ENCODE assay signal across 15 cellular contexts in the genomic region with DNA sequence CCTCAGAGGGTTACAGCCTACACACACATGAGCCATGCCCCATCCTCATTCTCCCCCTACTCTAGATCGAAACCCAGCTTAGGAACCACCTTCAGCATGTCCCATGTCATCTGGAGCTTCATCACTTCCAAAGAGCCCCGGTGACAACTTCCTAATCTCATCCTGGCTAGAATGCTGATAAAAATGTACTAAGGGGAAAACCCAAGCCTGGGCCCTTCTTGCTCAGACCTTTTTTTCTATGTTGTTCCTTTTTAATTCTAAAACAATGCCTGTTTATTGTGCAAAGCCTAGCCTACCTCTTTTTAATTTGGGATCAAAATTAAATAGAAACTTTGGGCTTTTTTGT. TPM values are rescaled to one million over a fixed set of nuclear protein-coding genes. Genes with fewer than 3 reads are reported as not detected.
A peak's percentile ranks its signal among the peaks of the same experiment; 100 is the strongest.
DNase-seq lines count a peak whose midpoint lies in the region; ATAC-seq and TF ChIP-seq lines count a peak whose summit lies in the region.
"Had no signal": no experiment of that assay in that cellular context is flagged by ENCODE, and none has a peak within 500 bp of the region (broad histone marks: within the 10 kb centered on the region; RNA-seq: fewer than 3 reads in every experiment).

No MANE protein-coding gene starts in this region.

- H3K9me3 ChIP-seq in trophoblast cell (ENCODE audit: insufficient read depth, low read depth, low read length) (no peaks in the 10 kb centered on the region), Karpas-422 (ENCODE audit: low read length) (no peaks in the 10 kb centered on the region)
- H3K9me3 ChIP-seq: gastrocnemius medialis, left lung had no signal

- H3K23ac ChIP-seq in trophoblast cell (ENCODE audit: low read length): no peak overlapping the region

- no peak overlapping the region for H2BK120ac ChIP-seq in trophoblast cell (ENCODE audit: insufficient read depth, low read length, poor library complexity)

- H3K18ac ChIP-seq in trophoblast cell (ENCODE audit: low read length): no peak overlapping the region

- H3K27me3 ChIP-seq in trophoblast cell (ENCODE audit: insufficient read depth, low read length) (no peaks in the 10 kb centered on the region), Karpas-422 (ENCODE audit: low read length) (no peaks in the 10 kb centered on the region; the same call in 1 of the 2 replicates)
- H3K27me3 ChIP-seq: gastrocnemius medialis, left lung had no signal

- H3K4me2 ChIP-seq in trophoblast cell (ENCODE audit: low read length): no peak overlapping the region
- no peak overlapping the region for H3K4me2 ChIP-seq in Karpas-422 (ENCODE audit: low read depth, low read length, poor library complexity, severe bottlenecking)

- H3K4me3 ChIP-seq in trophoblast cell (ENCODE audit: low read depth, low read length) (no peak overlapping the region), Karpas-422 (ENCODE audit: low read length) (no peak overlapping the region)
- H3K4me3 ChIP-seq: coronary artery, gastrocnemius medialis, left lung had no signal

- H2BK5ac ChIP-seq in trophoblast cell (ENCODE audit: low read depth, low read length, poor library complexity): no peak overlapping the region

- no peaks in the 10 kb centered on the region for H3K9me2 ChIP-seq in Karpas-422 (replicated peaks; ENCODE audit: insufficient read depth, low read length)

- peak; percentile 8 for DNase-seq in Daoy (ENCODE audit: low read depth)
- no peak for DNase-seq in chondrocyte (ENCODE audit: low spot score)
- peak in 1 of 2 donors; percentile 13 for DNase-seq in trophoblast cell
- no peak for DNase-seq in islet precursor cell
- DNase-seq in NCI-H1417 (lab: John Stamatoyannopoulos, UW): no peak
- no peak for DNase-seq in Karpas-422
- DNase-seq: activated CD4-positive, CD25-positive, alpha-beta regulatory T cell; activated gamma-delta T cell treated with Interleukin-2 at 50 U/mL for 16 hours; gastrocnemius medialis; left lung; NCI-H2171; RPMI8226 had no signal

- H3K9ac ChIP-seq in trophoblast cell (ENCODE audit: low read length) (no peak overlapping the region), Karpas-422 (ENCODE audit: low read length) (no peak overlapping the region)

- no CpG with 5 or more reads among the region's 2 CpGs for WGBS in trophoblast cell (ENCODE audit: extremely low coverage, insufficient coverage, insufficient read length)

- H3K4me1 Mint-ChIP-seq in chondrocyte (ENCODE audit: low read depth): peaks cover 68% of the 10 kb centered on the region

- no peaks in the 10 kb centered on the region for H3K36me3 Mint-ChIP-seq in chondrocyte (ENCODE audit: low read depth)

- peak overlapping the region; percentile 39 for H4K91ac ChIP-seq in trophoblast cell (ENCODE audit: low read depth, low read length)

- peak overlapping the region; percentile 96 for H3K27ac Mint-ChIP-seq in chondrocyte (ENCODE audit: unreplicated experiment)

- no peak overlapping the region for H3K4me3 Mint-ChIP-seq in chondrocyte (ENCODE audit: unreplicated experiment)

- H3K27ac ChIP-seq in trophoblast cell (ENCODE audit: low read depth, low read length): no peak overlapping the region
- no peak overlapping the region for H3K27ac ChIP-seq in Karpas-422 (ENCODE audit: low read length)
- H3K27ac ChIP-seq: gastrocnemius medialis had no signal

- no peak overlapping the region for H4K8ac ChIP-seq in trophoblast cell (ENCODE audit: low read depth, low read length)

- H2AFZ ChIP-seq in trophoblast cell (ENCODE audit: insufficient read depth, low read length, poor library complexity): no peak overlapping the region
- H2AFZ ChIP-seq in Karpas-422 (ENCODE audit: low read length): no peak overlapping the region

- no peaks in the 10 kb centered on the region for H4K20me1 ChIP-seq in Karpas-422 (ENCODE audit: insufficient read depth, low read depth, low read length)

- no peak for TF ChIP-seq CTCF in chondrocyte (IDR thresholded peaks at IDR 0.05)

- no peaks in the 10 kb centered on the region for H3K9me3 Mint-ChIP-seq in chondrocyte (ENCODE audit: low read depth)

- H3K27me3 Mint-ChIP-seq in chondrocyte (ENCODE audit: low read depth): no peaks in the 10 kb centered on the region

- H3K14ac ChIP-seq in trophoblast cell (ENCODE audit: low read length): no peak overlapping the region

- H3K4me1 ChIP-seq in trophoblast cell (ENCODE audit: control insufficient read depth in 1 of 2, insufficient read depth in 2 of 2, low read length in 2 of 2) (peaks cover 21 to 24% of the 10 kb centered on the region in 2 experiments), Karpas-422 (ENCODE audit: low read length) (peaks cover 17% of the 10 kb centered on the region)
- H3K4me1 ChIP-seq: gastrocnemius medialis had no signal

- H3K4ac ChIP-seq in trophoblast cell (ENCODE audit: low read depth, low read length): no peak overlapping the region

- H4K12ac ChIP-seq in trophoblast cell (ENCODE audit: low read depth, low read length): no peak overlapping the region

- H3K79me2 ChIP-seq in trophoblast cell (ENCODE audit: control insufficient read depth, insufficient read depth, low read length, poor library complexity): no peaks in the 10 kb centered on the region
- H3K79me2 ChIP-seq in Karpas-422 (ENCODE audit: low read length): no peaks in the 10 kb centered on the region

- no peaks in the 10 kb centered on the region for H3K36me3 ChIP-seq in trophoblast cell (ENCODE audit: control insufficient read depth in 1 of 2, insufficient read depth in 2 of 2, low read length in 2 of 2)
- H3K36me3 ChIP-seq in Karpas-422 (ENCODE audit: insufficient read depth, low read length): no peaks in the 10 kb centered on the region
- H3K36me3 ChIP-seq: gastrocnemius medialis, left lung had no signal

- H2AK5ac ChIP-seq in trophoblast cell (ENCODE audit: low read length): no peak overlapping the region

- no peak overlapping the region for H2BK12ac ChIP-seq in trophoblast cell (ENCODE audit: low read length)

- ATAC-seq in HG03159 (IDR thresholded peaks at IDR 0.05; ENCODE audit: unreplicated experiment) (peak; percentile 4), HG02885 (IDR thresholded peaks at IDR 0.05; ENCODE audit: poor library complexity, unreplicated experiment) (no peak)
- ATAC-seq: gastrocnemius medialis had no signal

- H3K79me1 ChIP-seq in trophoblast cell (ENCODE audit: low read length): peaks cover 10% of the 10 kb centered on the region

RNA-seq across cellular contexts. Expression of gene NT5E, which starts 44.1 kb away (rescaled TPM):
- 129 and 139 TPM in 2 replicates for total RNA-seq in Daoy (2014; rRNA removed; shearing (Covaris generic))
- total RNA-seq in chondrocyte: 43.1 to 49.0 TPM (median 48.7 TPM) in 3 replicates
- 0.22 and 0.33 TPM in 2 replicates for polyA plus RNA-seq in trophoblast cell (2013)
- total RNA-seq in Karpas-422 (2014; rRNA removed; shearing (Covaris generic); ENCODE audit: low replicate concordance): not detected in 2 replicates

Comparison
In these comparisons a context has a peak if more than half of its experiments do, and no peak if none do; other contexts are left out.
1. RNA of gene NT5E, which starts 44.1 kb away (total RNA-seq): 129 to 139 TPM in Daoy and 43.1 to 49.0 TPM in chondrocyte; not detected in Karpas-422; every median in the first group is over 10 times any median in the second.